ENCODE assay signal across 8 cellular contexts in the genomic region with DNA sequence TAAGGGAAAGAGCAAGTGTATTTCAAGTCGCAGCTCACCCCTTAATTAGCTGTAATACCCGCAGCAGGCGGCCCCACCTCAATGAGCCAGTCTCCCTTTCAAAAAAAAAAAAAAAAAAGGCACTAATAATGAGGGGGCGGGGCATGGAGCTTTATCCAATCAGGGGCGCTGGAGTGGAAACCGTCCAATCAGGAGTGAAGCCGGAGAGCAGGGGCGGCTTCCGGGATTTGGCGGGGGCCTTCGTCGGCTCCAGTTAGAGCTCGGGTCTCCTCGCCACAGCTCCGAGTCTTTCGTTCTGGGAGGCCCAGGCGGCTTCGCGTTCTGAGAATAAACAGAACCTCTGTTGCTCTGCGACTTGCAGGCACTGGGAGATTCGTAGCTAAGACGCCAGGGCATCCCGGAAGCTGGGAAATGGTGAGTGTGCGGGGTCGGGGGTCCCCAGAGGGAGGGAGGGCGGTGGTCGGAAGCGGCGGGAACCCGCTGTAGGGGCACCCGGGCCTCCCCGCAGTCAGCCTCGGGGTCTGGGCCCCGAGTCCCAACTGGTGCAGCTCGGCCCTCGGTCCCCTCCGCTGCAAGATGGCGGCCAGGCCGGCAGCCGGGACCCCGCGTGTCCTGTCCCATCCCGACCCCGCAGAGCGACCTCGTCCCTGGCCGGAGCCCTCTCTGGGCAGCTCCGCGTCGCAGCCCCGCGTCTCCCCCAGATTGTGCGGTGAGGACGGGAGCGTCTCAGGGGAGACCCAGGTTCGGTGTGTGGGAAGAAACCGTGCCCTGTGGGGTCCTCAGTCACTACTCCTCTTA. TPM values are rescaled to one million over a fixed set of nuclear protein-coding genes. Genes with fewer than 3 reads are reported as not detected.
DNase-seq lines count a peak whose midpoint lies in the region; FAIRE-seq and TF ChIP-seq lines count a peak whose summit lies in the region.

A gene (plus strand): TSS at position 252 of the 798 bp plus-strand sequence. CDS start 160 bp downstream, at position 412.

- peaks cover 19% of the 10 kb centered on the region for H3K36me3 Mint-ChIP-seq in endothelial cell (ENCODE audit: low read depth, unreplicated experiment)

- no peaks in the 10 kb centered on the region; the same call in 1 of the 2 replicates for H3K9me3 ChIP-seq in NT2/D1 (ENCODE audit: insufficient read depth, low read length)

- peaks cover 9% of the 10 kb centered on the region for H3K27me3 Mint-ChIP-seq in endothelial cell (ENCODE audit: unreplicated experiment)

- no peak for TF ChIP-seq CTCF in GM20000 (IDR thresholded peaks at IDR 0.05; ENCODE audit: extremely low read depth, missing control alignments)
- TF ChIP-seq CTCF in endothelial cell (IDR thresholded peaks at IDR 0.05; ENCODE audit: unreplicated experiment), result peak; percentile 8

- peaks cover 26% of the 10 kb centered on the region for H3K36me3 ChIP-seq in NT2/D1 (ENCODE audit: insufficient read depth, insufficient read length, low read length)

- peak within 1 kb of the TSS; percentile 96 for H3K9ac ChIP-seq in NT2/D1 (ENCODE audit: insufficient read length, low read depth)

- no peak for FAIRE-seq in HTR-8/SVneo (lab: Jason Lieb, UNC)

- peaks cover 6% of the 10 kb centered on the region for H3K4me1 ChIP-seq in NT2/D1 (ENCODE audit: insufficient read depth, insufficient read length)

- peak within 1 kb of the TSS; percentile 95 for H3K4me3 ChIP-seq in NT2/D1 (ENCODE audit: insufficient read length, low read depth)

- H3K27me3 ChIP-seq in NT2/D1 (ENCODE audit: insufficient read depth, insufficient read length), result peaks cover 5% of the 10 kb centered on the region

- H3K9me3 Mint-ChIP-seq in endothelial cell (ENCODE audit: unreplicated experiment), result no peaks in the 10 kb centered on the region

- H3K4me3 Mint-ChIP-seq in endothelial cell (ENCODE audit: unreplicated experiment), result peak within 1 kb of the TSS; percentile 90

- H3K4me1 Mint-ChIP-seq in endothelial cell (ENCODE audit: unreplicated experiment), result peaks cover 36% of the 10 kb centered on the region

- DNase-seq in CMK (ENCODE audit: low read depth), result peak; percentile 85
- peak; percentile 88 for DNase-seq in GM20000 (ENCODE audit: low spot score)
- DNase-seq in HTR-8/SVneo (ENCODE audit: insufficient read length, low spot score), result peak; percentile 88
- peak; percentile 84 for DNase-seq in NT2/D1 (ENCODE audit: low read depth, low spot score)
- peak; percentile 90 for DNase-seq in activated CD8-positive, alpha-beta memory T cell treated with anti-CD3 and anti-CD28 coated beads, Interleukin-2, amount 50 U/mL, for 4 hours
- peak; percentile 87 for DNase-seq in endothelial cell (ENCODE audit: low spot score)
- peak; percentile 80 for DNase-seq in middle frontal gyrus (ENCODE audit: extremely low spot score, low spot score)
- DNase-seq in stimulated activated CD8-positive, alpha-beta memory T cell treated with anti-CD3 and anti-CD28 coated beads, Interleukin-2, amount 100 ng/mL, for 48 hours (ENCODE audit: low read depth in 2 of 2), result peak; percentile 81 to 86

- peak within 1 kb of the TSS; percentile 91 for H3K27ac Mint-ChIP-seq in endothelial cell (ENCODE audit: unreplicated experiment)

RNA-seq across cellular contexts. Expression of the gene that starts here (rescaled TPM):
- total RNA-seq in endothelial cell (ENCODE audit: unreplicated experiment), result 23.1 TPM

Comparison
In these comparisons a context has a peak if more than half of its experiments do, and no peak if none do; other contexts are left out.
1. Peak in every context shown above with its lines: DNase-seq and H3K4me3 ChIP-seq.